In the genomic region with DNA sequence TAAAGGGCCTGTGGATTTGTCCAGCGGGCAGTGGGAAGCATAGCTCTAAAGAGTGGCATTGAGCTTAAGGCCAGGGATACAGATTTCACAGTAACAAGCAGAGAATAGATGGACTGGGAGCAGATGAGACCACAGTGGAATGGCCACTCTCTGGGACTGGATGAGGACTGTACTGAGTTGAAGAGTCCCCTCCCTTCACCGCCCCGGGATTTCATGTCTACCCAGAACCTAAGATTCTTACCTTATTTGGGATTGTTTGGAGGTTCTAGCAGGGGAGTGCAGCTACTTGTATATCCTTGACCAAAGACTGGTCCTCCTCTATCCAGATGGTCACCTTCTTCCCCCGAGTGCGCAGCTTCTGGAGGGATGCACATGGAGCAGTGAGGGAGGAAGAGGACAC, we compare ENCODE assay signal across 25 cellular contexts. TPM values are rescaled to one million over a fixed set of nuclear protein-coding genes. Genes with fewer than 3 reads are reported as not detected.
"Had no signal": no experiment of that assay in that cellular context is flagged by ENCODE, and none has a peak within 500 bp of the region (broad histone marks: within the 10 kb centered on the region; RNA-seq: fewer than 3 reads in every experiment).

No MANE protein-coding gene starts in this region.

- H3K4me1 Mint-ChIP-seq: endodermal cell; memory B cell; neural progenitor cell; stimulated activated naive B cell treated with anti-CD40 and anti-IgM and Interleukin-4, amounts not matched to agents 10 μg/mL and 1 μg/mL and 100 μg/mL, for 72 hours had no signal

- H3K27ac ChIP-seq: esophagus muscularis mucosa, neural progenitor cell, parathyroid adenoma, right lobe of liver, stomach, testis, tibial artery, upper lobe of left lung had no signal

- ATAC-seq: left lobe of liver; natural killer cell treated with Interleukin-12 subunit alpha and Interleukin-12 subunit beta and Interleukin-15 and Interleukin-18, amount 100 ng/mL, for 72 hours; right lobe of liver; stimulated activated naive B cell treated with anti-CD40 and anti-IgM and Interleukin-4, amounts not matched to agents 10 μg/mL and 1 μg/mL and 100 μg/mL, for 72 hours had no signal

- FAIRE-seq: colon, kidney, small intestine, urothelium cell line had no signal

- H3K9me3 Mint-ChIP-seq: endodermal cell; memory B cell; neural progenitor cell; stimulated activated naive B cell treated with anti-CD40 and anti-IgM and Interleukin-4, amounts not matched to agents 10 μg/mL and 1 μg/mL and 100 μg/mL, for 72 hours had no signal

- DNase-seq: effector CD8-positive, alpha-beta T cell; endodermal cell; foreskin melanocyte; head of caudate nucleus; kidney; right lobe of liver; small intestine; stimulated activated CD4-positive, alpha-beta T cell treated with anti-CD3 and anti-CD28 coated beads, Interleukin-15, amount 100 ng/mL, for 24 hours; stimulated activated CD4-positive, alpha-beta T cell treated with anti-CD3 and anti-CD28 coated beads, Interleukin-2, amount 100 ng/mL, for 48 hours; stimulated activated naive B cell treated with anti-CD40 and anti-IgM and Interleukin-4, amounts not matched to agents 10 μg/mL and 1 μg/mL and 100 μg/mL, for 72 hours; stomach; substantia nigra; testis; tibial artery; upper lobe of left lung had no signal

- H3K27me3 Mint-ChIP-seq: natural killer cell treated with Interleukin-12 subunit alpha and Interleukin-12 subunit beta and Interleukin-15 and Interleukin-18, amount 100 ng/mL, for 72 hours had no signal

- H3K4me3 Mint-ChIP-seq: endodermal cell; memory B cell; natural killer cell treated with Interleukin-12 subunit alpha and Interleukin-12 subunit beta and Interleukin-15 and Interleukin-18, amount 100 ng/mL, for 72 hours; neural progenitor cell; stimulated activated naive B cell treated with anti-CD40 and anti-IgM and Interleukin-4, amounts not matched to agents 10 μg/mL and 1 μg/mL and 100 μg/mL, for 72 hours had no signal

- H3K4me1 ChIP-seq: esophagus muscularis mucosa, neural progenitor cell, parathyroid adenoma, right lobe of liver, testis, upper lobe of left lung had no signal

- H3K9me3 ChIP-seq: esophagus muscularis mucosa, right lobe of liver, stomach, testis, tibial artery, upper lobe of left lung had no signal

- H3K4me2 ChIP-seq: neural progenitor cell had no signal

- H3K4me3 ChIP-seq: lung, neural progenitor cell, right lobe of liver, testis, tibial artery, upper lobe of left lung had no signal

- H3K9ac ChIP-seq: neural progenitor cell, parathyroid adenoma had no signal

- H3K27ac Mint-ChIP-seq: endodermal cell; memory B cell; natural killer cell treated with Interleukin-12 subunit alpha and Interleukin-12 subunit beta and Interleukin-15 and Interleukin-18, amount 100 ng/mL, for 72 hours; neural progenitor cell; progenitor cell of endocrine pancreas; stimulated activated naive B cell treated with anti-CD40 and anti-IgM and Interleukin-4, amounts not matched to agents 10 μg/mL and 1 μg/mL and 100 μg/mL, for 72 hours had no signal

- H3K79me2 ChIP-seq: parathyroid adenoma had no signal

- H3K27me3 ChIP-seq: esophagus muscularis mucosa, neural progenitor cell, right lobe of liver, stomach, testis, tibial artery, upper lobe of left lung had no signal

- H3K36me3 ChIP-seq: esophagus muscularis mucosa, neural progenitor cell, right lobe of liver, stomach, tibial artery, upper lobe of left lung had no signal

- H2AFZ ChIP-seq: neural progenitor cell, parathyroid adenoma had no signal

- H3K36me3 Mint-ChIP-seq: memory B cell; natural killer cell treated with Interleukin-12 subunit alpha and Interleukin-12 subunit beta and Interleukin-15 and Interleukin-18, amount 100 ng/mL, for 72 hours; neural progenitor cell; stimulated activated naive B cell treated with anti-CD40 and anti-IgM and Interleukin-4, amounts not matched to agents 10 μg/mL and 1 μg/mL and 100 μg/mL, for 72 hours had no signal

RNA-seq across cellular contexts. Expression of gene EFEMP1, which starts 28.0 kb away (rescaled TPM):
- total RNA-seq: natural killer cell treated with Interleukin-12 subunit alpha and Interleukin-12 subunit beta and Interleukin-15 and Interleukin-18, amount 100 ng/mL, for 72 hours had no signal
